21 cellular contexts compared by ENCODE assay signal in genomic region chr7:96527133-96527827, GRCh38.
"Had no signal": no experiment of that assay in that cellular context is flagged by ENCODE, and none has a peak within 500 bp of the region (broad histone marks: within the 10 kb centered on the region; RNA-seq: fewer than 3 reads in every experiment).

No MANE protein-coding gene starts in this region.

- H3K4me3 ChIP-seq: coronary artery, dorsolateral prefrontal cortex, esophagus squamous epithelium, gastroesophageal sphincter, left ventricle myocardium inferior, lower lobe of right lung, pancreas, smooth muscle cell had no signal

- H3K27ac Mint-ChIP-seq: immature natural killer cell, memory B cell, naive B cell, progenitor cell of endocrine pancreas had no signal

- H3K4me1 ChIP-seq: esophagus squamous epithelium, gastroesophageal sphincter, left ventricle myocardium inferior, lower lobe of right lung, pancreas had no signal

- ATAC-seq: gastroesophageal sphincter, lower lobe of right lung, pancreas, right cardiac atrium had no signal

- DNase-seq: effector CD8-positive, alpha-beta T cell; esophagus squamous epithelium; foreskin fibroblast; glutamatergic neuron; immature natural killer cell; left ventricle myocardium inferior; lower lobe of right lung; naive B cell; pancreas; right cardiac atrium; stimulated activated CD4-positive, alpha-beta T cell treated with anti-CD3 and anti-CD28 coated beads, Interleukin-2, amount 100 ng/mL, for 48 hours; stimulated activated naive CD4-positive, alpha-beta T cell treated with Interleukin-2 at 50 U/mL for 16 hours; trophoblast cell had no signal

- H3K4me2 ChIP-seq: smooth muscle cell had no signal

- H3K36me3 ChIP-seq: esophagus squamous epithelium, gastroesophageal sphincter, left ventricle myocardium inferior, lower lobe of right lung, pancreas had no signal

- H3K27me3 Mint-ChIP-seq: progenitor cell of endocrine pancreas had no signal

- H3K27ac ChIP-seq: coronary artery, esophagus squamous epithelium, gastroesophageal sphincter, left ventricle myocardium inferior, lower lobe of right lung, pancreas had no signal

- H3K4me1 Mint-ChIP-seq: immature natural killer cell, naive B cell had no signal

- H3K4me3 Mint-ChIP-seq: immature natural killer cell, memory B cell, naive B cell had no signal

- H3K9me3 ChIP-seq: esophagus squamous epithelium, gastroesophageal sphincter, left ventricle myocardium inferior, lower lobe of right lung, pancreas had no signal

- FAIRE-seq: keratinocyte, pancreas, urothelium cell line had no signal

- H3K36me3 Mint-ChIP-seq: immature natural killer cell, memory B cell, naive B cell had no signal

- H3K27me3 ChIP-seq: gastroesophageal sphincter, pancreas had no signal
